Comparison of ENCODE assay signal across 1 cellular context in the genomic region with DNA sequence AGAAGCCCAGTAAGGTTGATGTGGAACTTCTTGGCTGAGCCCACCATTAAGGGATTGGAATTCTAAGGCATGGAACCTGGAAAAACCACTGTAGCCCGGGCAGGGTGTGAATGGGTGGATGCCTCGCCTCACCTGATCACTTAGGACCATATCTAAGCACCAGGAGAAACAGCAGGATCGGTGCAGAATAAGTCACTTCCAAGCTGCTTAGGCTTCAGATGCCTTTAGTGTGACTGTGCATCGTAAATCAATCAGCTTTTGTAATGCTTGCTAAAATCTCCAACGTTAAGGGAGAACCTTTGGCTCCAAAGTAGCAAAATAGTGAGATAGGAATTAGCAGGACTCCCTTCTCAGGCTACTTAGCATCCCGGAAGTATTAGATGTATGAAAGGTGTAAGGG.
TF ChIP-seq lines count a peak whose summit lies in the region.

No MANE protein-coding gene starts in this region.

TF ChIP-seq in GM12891, 5 proteins besides CTCF, POLR2A, EP300 and RAD21 (continued from another document):
- no peak for TF ChIP-seq SPI1 (IDR thresholded peaks at IDR 0.05; ENCODE audit: low read depth, low read length)
- no peak for TF ChIP-seq TAF1 (IDR thresholded peaks at IDR 0.05; ENCODE audit: low read depth, low read length)
- TF ChIP-seq PAX5 (IDR thresholded peaks at IDR 0.05; ENCODE audit: insufficient read depth, low read length, severe bottlenecking) = no peak
